ENCODE assay signal across 8 cellular contexts in genomic region chr4:168631241-168632151, GRCh38.
DNase-seq lines count a peak whose midpoint lies in the region; ATAC-seq and TF ChIP-seq lines count a peak whose summit lies in the region.

No MANE protein-coding gene starts in this region.

- H3K9ac ChIP-seq in HUES64 (ENCODE audit: low read depth, low read length) = peak overlapping the region; percentile 91

- ATAC-seq in omental fat pad (ENCODE audit: low FRiP score) (peak; percentile 88), HG03520 (IDR thresholded peaks at IDR 0.05; ENCODE audit: unreplicated experiment) (no peak)

- peaks cover 42% of the 10 kb centered on the region for H3K4me1 ChIP-seq in HUES64 (ENCODE audit: insufficient read depth, low read length)

- in situ Hi-C loops in GM13976 (cut with MboI; ENCODE audit: low sequenced_read_pairs, unreplicated experiment) = no loop called here

- H3K27me3 ChIP-seq in HUES64 (ENCODE audit: insufficient read depth, low read length) = peaks cover 4% of the 10 kb centered on the region; the same call in 1 of the 2 replicates

- no peaks in the 10 kb centered on the region for H3K9me3 ChIP-seq in HUES64 (ENCODE audit: insufficient read depth, low read depth, low read length)

- no peaks in the 10 kb centered on the region for H3K36me3 ChIP-seq in HUES64 (ENCODE audit: insufficient read depth, low read length)

- intact Hi-C loops in head of caudate nucleus (cut with DNase I) = no loop called here

- TF ChIP-seq CTCF in omental fat pad (IDR thresholded peaks at IDR 0.05) (peak in 1 of 3 donors; percentile 12), GM13976 (IDR thresholded peaks at IDR 0.05; ENCODE audit: borderline replicate concordance, control extremely low read depth, extremely low read depth, insufficient read depth, missing control alignments) (no peak)

- peak overlapping the region; percentile 94 for H3K4me3 ChIP-seq in HUES64 (ENCODE audit: low read length)

- peak; percentile 31 for DNase-seq in DMS 273 treated with DMSO at 0.1 percent for 48 hours (lab: John Stamatoyannopoulos, UW)
- DNase-seq in activated T-cell treated with anti-CD3 and anti-CD28 coated beads, Interleukin-2, amount 50 U/mL, for 48 hours = peak; percentile 36 to 46
- peak in 37 of 42 donors; percentile 6 to 59 (median 24) for DNase-seq in head of caudate nucleus
- DNase-seq in omental fat pad (ENCODE audit: low spot score) = no peak
- DNase-seq in MV-4-11 (lab: John Stamatoyannopoulos, UW) = no peak
- no peak for DNase-seq in GM13976 (ENCODE audit: low spot score)

- H3K27ac ChIP-seq in HUES64 (ENCODE audit: low read depth, low read length) = peak overlapping the region; percentile 79

- WGBS in HUES64 = under 1% methylated on average over 46 of the region's 54 CpGs

Comparison
In these comparisons a context has a peak if more than half of its experiments do, and no peak if none do; other contexts are left out.
1. DNase-seq: peak in DMS 273 treated with DMSO at 0.1 percent for 48 hours (single experiment), activated T-cell treated with anti-CD3 and anti-CD28 coated beads, Interleukin-2, amount 50 U/mL, for 48 hours (2 of 2) and head of caudate nucleus (37 of 42); none in omental fat pad (single experiment), MV-4-11 (single experiment) and GM13976 (single experiment).